Comparison of ENCODE assay signal across 15 cellular contexts in genomic region chr3:126936110-126936509, GRCh38.
"Had no signal": no experiment of that assay in that cellular context is flagged by ENCODE, and none has a peak within 500 bp of the region (broad histone marks: within the 10 kb centered on the region; RNA-seq: fewer than 3 reads in every experiment).

No MANE protein-coding gene starts in this region.

- ATAC-seq: heart left ventricle; left lobe of liver; mucosa of descending colon; naive thymus-derived CD8-positive, alpha-beta T cell; sciatic nerve had no signal

- H3K4me1 ChIP-seq: parathyroid adenoma had no signal

- H3K36me3 ChIP-seq: colonic mucosa, heart left ventricle had no signal

- FAIRE-seq: islet of Langerhans had no signal

- H3K27ac ChIP-seq: colonic mucosa, heart left ventricle, parathyroid adenoma had no signal

- H3K4me3 ChIP-seq: colonic mucosa, heart left ventricle, mucosa of descending colon had no signal

- H3K9me3 Mint-ChIP-seq: naive thymus-derived CD8-positive, alpha-beta T cell had no signal

- H3K36me3 Mint-ChIP-seq: naive thymus-derived CD8-positive, alpha-beta T cell had no signal

- H3K79me2 ChIP-seq: parathyroid adenoma had no signal

- H3K27me3 ChIP-seq: colonic mucosa had no signal

- H3K9ac ChIP-seq: parathyroid adenoma had no signal

- H3K27me3 Mint-ChIP-seq: naive thymus-derived CD8-positive, alpha-beta T cell had no signal

- H2AFZ ChIP-seq: parathyroid adenoma had no signal

- H3K4me3 Mint-ChIP-seq: naive thymus-derived CD8-positive, alpha-beta T cell had no signal

- H3K9me3 ChIP-seq: colonic mucosa, heart left ventricle, mucosa of descending colon had no signal

- DNase-seq: colonic mucosa; hippocampal formation; mammary epithelial cell; mucosa of descending colon; naive thymus-derived CD8-positive, alpha-beta T cell; nucleus accumbens; stimulated activated CD4-positive, alpha-beta T cell treated with anti-CD3 and anti-CD28 coated beads, Interleukin-2, amount 100 ng/mL, for 24 hours; stimulated activated CD4-positive, alpha-beta T cell treated with anti-CD3 and anti-CD28 coated beads, Interleukin-4, amount 100 ng/mL, for 4 hours; stimulated activated naive CD4-positive, alpha-beta T cell treated with Interleukin-2 at 50 U/mL for 16 hours; trophoblast cell had no signal
